21 cellular contexts compared by ENCODE assay signal in genomic region chr5:154300207-154300606, GRCh38.
"Had no signal": no experiment of that assay in that cellular context is flagged by ENCODE, and none has a peak within 500 bp of the region (broad histone marks: within the 10 kb centered on the region; RNA-seq: fewer than 3 reads in every experiment).

No MANE protein-coding gene starts in this region.

- H3K4me3 Mint-ChIP-seq: T-cell had no signal

- DNase-seq: Kasumi-1, KG1, MV-4-11, NCI-H1048, NCI-H1105, NCI-H1417, NCI-H187, NCI-H2029, NCI-H2081 treated with DMSO at 0.1 percent for 48 hours, NCI-H2171, NCI-H226, NCI-H446 treated with DMSO at 0.1 percent for 48 hours, NCI-H510A treated with DMSO at 0.1 percent for 48 hours, NCI-H526, NCI-H748 treated with DMSO at 0.1 percent for 48 hours, PC-3, SHP77, SK-N-SH, SW 1271, T-cell had no signal

- H3K27ac Mint-ChIP-seq: T-cell had no signal

- ATAC-seq: Panc1, PC-3, T-cell had no signal

- H3K27me3 Mint-ChIP-seq: T-cell had no signal

- H3K4me1 Mint-ChIP-seq: T-cell had no signal
